1 cellular context compared by ENCODE assay signal in the genomic region with DNA sequence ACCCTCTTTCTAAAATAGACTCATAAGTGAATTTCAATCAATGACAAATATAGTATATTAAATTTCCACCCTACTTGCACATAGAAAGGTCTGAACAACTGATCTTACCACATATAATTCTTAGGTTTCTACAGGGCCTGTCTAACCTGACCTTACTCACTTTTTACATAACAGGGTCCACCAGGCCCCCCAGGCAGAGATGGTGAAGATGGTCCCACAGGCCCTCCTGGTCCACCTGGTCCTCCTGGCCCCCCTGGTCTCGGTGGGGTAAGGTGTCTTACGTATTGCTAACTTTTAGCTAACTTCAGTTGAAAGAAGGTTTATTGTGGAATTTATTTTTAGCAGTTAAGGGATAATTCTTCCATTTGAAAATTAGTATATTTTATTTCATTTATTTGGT.
TF ChIP-seq lines count a peak whose summit lies in the region.

No MANE protein-coding gene starts in this region.

TF ChIP-seq in IMR-90, 13 proteins besides CTCF, POLR2A, EP300 and RAD21:
- TF ChIP-seq CEBPB (IDR thresholded peaks at IDR 0.05; ENCODE audit: low read depth, low read length) (no peak), CHD1 (IDR thresholded peaks at IDR 0.05; ENCODE audit: low read depth, low read length) (no peak), NFE2L2 (IDR thresholded peaks at IDR 0.05; ENCODE audit: low read depth, low read length) (no peak), MAFK (IDR thresholded peaks at IDR 0.05; ENCODE audit: low read depth, low read length) (no peak), MAZ (IDR thresholded peaks at IDR 0.05; ENCODE audit: borderline replicate concordance, low read depth, low read length) (no peak), RFX5 (IDR thresholded peaks at IDR 0.05; ENCODE audit: low read depth, low read length) (no peak), SMC3 (IDR thresholded peaks at IDR 0.05; ENCODE audit: low read depth, low read length) (no peak), FOS (IDR thresholded peaks at IDR 0.05; ENCODE audit: low read depth, low read length) (no peak), RCOR1 (IDR thresholded peaks at IDR 0.05; ENCODE audit: insufficient replicate concordance, low read length) (no peak), MXI1 (IDR thresholded peaks at IDR 0.05; ENCODE audit: borderline replicate concordance, low read depth, low read length) (no peak), BHLHE40 (IDR thresholded peaks at IDR 0.05; ENCODE audit: low read depth, low read length) (no peak)
- TF ChIP-seq, protein P1, sequence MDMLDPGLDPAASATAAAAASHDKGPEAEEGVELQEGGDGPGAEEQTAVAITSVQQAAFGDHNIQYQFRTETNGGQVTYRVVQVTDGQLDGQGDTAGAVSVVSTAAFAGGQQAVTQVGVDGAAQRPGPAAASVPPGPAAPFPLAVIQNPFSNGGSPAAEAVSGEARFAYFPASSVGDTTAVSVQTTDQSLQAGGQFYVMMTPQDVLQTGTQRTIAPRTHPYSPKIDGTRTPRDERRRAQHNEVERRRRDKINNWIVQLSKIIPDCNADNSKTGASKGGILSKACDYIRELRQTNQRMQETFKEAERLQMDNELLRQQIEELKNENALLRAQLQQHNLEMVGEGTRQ (IDR thresholded peaks at IDR 0.05; ENCODE audit: low read depth, low read length), result no peak
- TF ChIP-seq, protein P2, sequence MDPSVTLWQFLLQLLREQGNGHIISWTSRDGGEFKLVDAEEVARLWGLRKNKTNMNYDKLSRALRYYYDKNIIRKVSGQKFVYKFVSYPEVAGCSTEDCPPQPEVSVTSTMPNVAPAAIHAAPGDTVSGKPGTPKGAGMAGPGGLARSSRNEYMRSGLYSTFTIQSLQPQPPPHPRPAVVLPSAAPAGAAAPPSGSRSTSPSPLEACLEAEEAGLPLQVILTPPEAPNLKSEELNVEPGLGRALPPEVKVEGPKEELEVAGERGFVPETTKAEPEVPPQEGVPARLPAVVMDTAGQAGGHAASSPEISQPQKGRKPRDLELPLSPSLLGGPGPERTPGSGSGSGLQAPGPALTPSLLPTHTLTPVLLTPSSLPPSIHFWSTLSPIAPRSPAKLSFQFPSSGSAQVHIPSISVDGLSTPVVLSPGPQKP (IDR thresholded peaks at IDR 0.05; ENCODE audit: borderline replicate concordance, low read depth, low read length), result no peak
